In the genomic region with DNA sequence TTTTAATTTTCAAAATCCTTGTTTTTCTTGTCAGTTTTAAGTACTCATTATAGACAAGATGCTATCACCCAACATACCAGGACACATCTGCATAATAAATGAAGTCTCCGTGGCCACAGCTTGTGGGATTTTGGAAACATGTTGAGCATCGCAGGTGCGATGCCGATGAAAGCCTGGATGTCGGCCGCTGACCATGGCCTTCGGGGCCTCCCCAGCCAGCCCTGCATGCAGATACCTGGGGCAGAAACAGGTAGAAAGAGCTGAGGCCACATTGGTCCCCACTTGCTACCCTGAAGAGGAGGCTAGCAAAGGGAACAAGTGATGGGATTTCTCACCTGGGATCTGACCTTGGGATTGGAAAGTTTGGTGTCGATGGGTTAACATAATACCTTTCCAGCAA, we compare ENCODE assay signal across 28 cellular contexts.
DNase-seq lines count a peak whose midpoint lies in the region; ATAC-seq, FAIRE-seq and TF ChIP-seq lines count a peak whose summit lies in the region.
"Had no signal": no experiment of that assay in that cellular context is flagged by ENCODE, and none has a peak within 500 bp of the region (broad histone marks: within the 10 kb centered on the region; RNA-seq: fewer than 3 reads in every experiment).

No MANE protein-coding gene starts in this region.

- no peaks in the 10 kb centered on the region for H3K9me3 ChIP-seq in endodermal cell (ENCODE audit: control insufficient read depth, low read length)
- no peaks in the 10 kb centered on the region for H3K9me3 ChIP-seq in transverse colon
- H3K9me3 ChIP-seq: BE2C, BLaER1 had no signal

- no peak overlapping the region for H3K9ac ChIP-seq in endodermal cell (ENCODE audit: extremely low read depth, low read length, poor library complexity, severe bottlenecking)
- H3K9ac ChIP-seq: BLaER1 had no signal

- intact Hi-C loops in transverse colon (cut with DNase I; ENCODE audit: low total_unique reads): no loop called here

- DNase-seq in endodermal cell: peak; percentile 26
- DNase-seq in left lobe of liver (ENCODE audit: low spot score): peak; percentile 18
- DNase-seq in mesenteric fat pad (ENCODE audit: low spot score): peak; percentile 76
- peak; percentile 23 for DNase-seq in ureter (ENCODE audit: low spot score)
- no peak for DNase-seq in stimulated activated CD4-positive, alpha-beta T cell treated with anti-CD3 and anti-CD28 coated beads, Interleukin-2, amount 100 ng/mL, for 48 hours
- no peak for DNase-seq in GM12892 (ENCODE audit: insufficient read length)
- DNase-seq in transverse colon: no peak
- DNase-seq in NCI-H2171 (lab: John Stamatoyannopoulos, UW): no peak
- DNase-seq: 8988T; ACHN; BE2C; C1 segment of cervical spinal cord; CD4-positive, alpha-beta memory T cell; CD4-positive, CD25-positive, alpha-beta regulatory T cell; CD8-positive, alpha-beta memory T cell; COR-L47; DMS 273 treated with DMSO at 0.1 percent for 48 hours; DMS153; DMS53; DMS79; DND-41; EL; GDM1 had no signal

- H3K27ac ChIP-seq in endodermal cell (ENCODE audit: low read depth, low read length): no peak overlapping the region
- H3K27ac ChIP-seq in transverse colon: no peak overlapping the region
- H3K27ac ChIP-seq: BLaER1 had no signal

- H3K27ac Mint-ChIP-seq in endodermal cell: no peak overlapping the region
- H3K27ac Mint-ChIP-seq: CD4-positive, alpha-beta memory T cell; CD4-positive, CD25-positive, alpha-beta regulatory T cell; CD8-positive, alpha-beta memory T cell had no signal

- H3K4me1 ChIP-seq in endodermal cell (ENCODE audit: control insufficient read depth, insufficient read depth, low read length) (no peaks in the 10 kb centered on the region), transverse colon (peaks cover 0 to 4% (median 0%) of the 10 kb centered on the region in 4 donors)
- H3K4me1 ChIP-seq: BLaER1 had no signal

- no peaks in the 10 kb centered on the region for H3K4me1 Mint-ChIP-seq in endodermal cell
- H3K4me1 Mint-ChIP-seq: CD14-positive monocyte; CD4-positive, alpha-beta memory T cell; CD4-positive, CD25-positive, alpha-beta regulatory T cell; CD8-positive, alpha-beta memory T cell had no signal

- WGBS in endodermal cell (ENCODE audit: insufficient coverage in 1 of 2, insufficient read length in 1 of 2), 2 experiments: 96% methylated on average over 8 of the region's 8 CpGs; no CpG with 5 or more reads in 1 of the 2 experiments
- WGBS in transverse colon (ENCODE audit: low coverage in 1 of 2), 2 donors: 96% methylated on average over 8 of the region's 8 CpGs; no CpG with 5 or more reads in 1 of the 2 donors

- no peak for FAIRE-seq in GM12892 (lab: Jason Lieb, UNC)
- FAIRE-seq: A204.1, GM12878, GM19239 had no signal

- no peaks in the 10 kb centered on the region for H3K9me3 Mint-ChIP-seq in endodermal cell
- H3K9me3 Mint-ChIP-seq: CD14-positive monocyte had no signal

- H3K4me3 ChIP-seq in endodermal cell (ENCODE audit: low read length) (no peak overlapping the region), transverse colon (no peak overlapping the region)
- H3K4me3 ChIP-seq: BLaER1, GM12878 had no signal

- no peaks in the 10 kb centered on the region for H3K27me3 Mint-ChIP-seq in endodermal cell (ENCODE audit: insufficient read depth)
- H3K27me3 Mint-ChIP-seq: CD4-positive, alpha-beta memory T cell; CD4-positive, CD25-positive, alpha-beta regulatory T cell had no signal

- no peak for TF ChIP-seq POLR2A in GM12892 (IDR thresholded peaks at IDR 0.05; ENCODE audit: low read depth, low read length)
- no peak for TF ChIP-seq POLR2A in transverse colon (IDR thresholded peaks at IDR 0.05)

- TF ChIP-seq CTCF in endodermal cell (conservative IDR thresholded peaks at IDR 0.05) (no peak), transverse colon (IDR thresholded peaks at IDR 0.05) (no peak)

- in situ Hi-C loops in transverse colon (cut with MboI; ENCODE audit: low pct_ligation_motif_present in 1 of 4, low pct_unique_long_range_greater_than_20kb in 1 of 4, low sequenced_read_pairs in 3 of 4): no loop called here

- H3K36me3 ChIP-seq in endodermal cell (ENCODE audit: control insufficient read depth, insufficient read depth, low read length): peaks cover 58% of the 10 kb centered on the region
- H3K36me3 ChIP-seq in transverse colon: peaks cover 0 to 24% (median 4%) of the 10 kb centered on the region in 4 donors
- H3K36me3 ChIP-seq: BE2C, BLaER1 had no signal

- no peak for TF ChIP-seq EP300 in transverse colon (IDR thresholded peaks at IDR 0.05; ENCODE audit: low read depth)

- H3K4me3 Mint-ChIP-seq in endodermal cell: no peak overlapping the region
- H3K4me3 Mint-ChIP-seq: CD14-positive monocyte; CD4-positive, alpha-beta memory T cell; CD8-positive, alpha-beta memory T cell had no signal

- peaks cover 86% of the 10 kb centered on the region for H3K36me3 Mint-ChIP-seq in endodermal cell (ENCODE audit: low read depth)
- H3K36me3 Mint-ChIP-seq: CD14-positive monocyte; CD4-positive, alpha-beta memory T cell; CD4-positive, CD25-positive, alpha-beta regulatory T cell; CD8-positive, alpha-beta memory T cell had no signal

- no peaks in the 10 kb centered on the region for H3K27me3 ChIP-seq in endodermal cell (ENCODE audit: control insufficient read depth, insufficient read depth, low read length, poor library complexity, severe bottlenecking)
- H3K27me3 ChIP-seq in transverse colon: no peaks in the 10 kb centered on the region
- H3K27me3 ChIP-seq: BE2C, BLaER1 had no signal

- ATAC-seq in left lobe of liver: no peak
- ATAC-seq: GM12878 had no signal

Comparison
In these comparisons a context has a peak if more than half of its experiments do, and no peak if none do; other contexts are left out.
1. DNase-seq: peak in endodermal cell (single experiment), left lobe of liver (single experiment), mesenteric fat pad (single experiment) and ureter (single experiment); none in stimulated activated CD4-positive, alpha-beta T cell treated with anti-CD3 and anti-CD28 coated beads, Interleukin-2, amount 100 ng/mL, for 48 hours (0 of 2), GM12892 (single experiment), transverse colon (single experiment) and NCI-H2171 (single experiment).